ENCODE assay signal across 1 cellular context in genomic region chr7:116499168-116500070, GRCh38.
A peak's percentile ranks its signal among the peaks of the same experiment; 100 is the strongest.
TF ChIP-seq lines count a peak whose summit lies in the region.

A gene with protein sequence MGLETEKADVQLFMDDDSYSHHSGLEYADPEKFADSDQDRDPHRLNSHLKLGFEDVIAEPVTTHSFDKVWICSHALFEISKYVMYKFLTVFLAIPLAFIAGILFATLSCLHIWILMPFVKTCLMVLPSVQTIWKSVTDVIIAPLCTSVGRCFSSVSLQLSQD (plus strand): TSS chr7:116499738. CDS start chr7:116499782, 44 bp downstream.

TF ChIP-seq in SK-N-SH, 30 proteins besides CTCF, POLR2A, EP300 and RAD21 (continued from another document):
- TF ChIP-seq, protein P1, sequence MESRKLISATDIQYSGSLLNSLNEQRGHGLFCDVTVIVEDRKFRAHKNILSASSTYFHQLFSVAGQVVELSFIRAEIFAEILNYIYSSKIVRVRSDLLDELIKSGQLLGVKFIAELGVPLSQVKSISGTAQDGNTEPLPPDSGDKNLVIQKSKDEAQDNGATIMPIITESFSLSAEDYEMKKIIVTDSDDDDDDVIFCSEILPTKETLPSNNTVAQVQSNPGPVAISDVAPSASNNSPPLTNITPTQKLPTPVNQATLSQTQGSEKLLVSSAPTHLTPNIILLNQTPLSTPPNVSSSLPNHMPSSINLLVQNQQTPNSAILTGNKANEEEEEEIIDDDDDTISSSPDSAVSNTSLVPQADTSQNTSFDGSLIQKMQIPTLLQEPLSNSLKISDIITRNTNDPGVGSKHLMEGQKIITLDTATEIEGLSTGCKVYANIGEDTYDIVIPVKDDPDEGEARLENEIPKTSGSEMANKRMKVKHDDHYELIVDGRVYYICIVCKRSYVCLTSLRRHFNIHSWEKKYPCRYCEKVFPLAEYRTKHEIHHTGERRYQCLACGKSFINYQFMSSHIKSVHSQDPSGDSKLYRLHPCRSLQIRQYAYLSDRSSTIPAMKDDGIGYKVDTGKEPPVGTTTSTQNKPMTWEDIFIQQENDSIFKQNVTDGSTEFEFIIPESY (IDR thresholded peaks at IDR 0.05; ENCODE audit: borderline replicate concordance, low read depth) = no peak
- TF ChIP-seq NRF1 (IDR thresholded peaks at IDR 0.05; ENCODE audit: low read depth, low read length) (no peak), RCOR1 (IDR thresholded peaks at IDR 0.05; ENCODE audit: low read length) (no peak), FOXM1 (IDR thresholded peaks at IDR 0.05; ENCODE audit: low read depth) (no peak), MXI1 (IDR thresholded peaks at IDR 0.05; ENCODE audit: low read depth, low read length) (no peak), TCF12 (IDR thresholded peaks at IDR 0.05) (no peak; the same call in 1 of the 2 replicates), NFIC (IDR thresholded peaks at IDR 0.05; ENCODE audit: borderline replicate concordance) (no peak), SMC3 (IDR thresholded peaks at IDR 0.05; ENCODE audit: low read depth, low read length) (peak; percentile 2; the same call in 1 of the 2 replicates), POLR2AphosphoS5 (IDR thresholded peaks at IDR 0.05; ENCODE audit: low read depth, low read length) (peak; percentile 51), CHD2 (IDR thresholded peaks at IDR 0.05; ENCODE audit: low read length, partially characterized antibody) (no peak), YY1 (IDR thresholded peaks at IDR 0.05; ENCODE audit: low read depth) (no peak), RXRA (IDR thresholded peaks at IDR 0.05; ENCODE audit: borderline replicate concordance, low read depth) (no peak), JUND (IDR thresholded peaks at IDR 0.05) (no peak), TAF1 (IDR thresholded peaks at IDR 0.05; ENCODE audit: borderline replicate concordance, low read depth, low read length) (peak; percentile 30; the same call in 1 of the 2 replicates), FOSL2 (IDR thresholded peaks at IDR 0.05; ENCODE audit: borderline replicate concordance, low read depth) (no peak), ELF1 (IDR thresholded peaks at IDR 0.05) (no peak), GATA2 (CRISPR knock-in tag; IDR thresholded peaks at IDR 0.05) (no peak), SIN3A (IDR thresholded peaks at IDR 0.05; ENCODE audit: borderline replicate concordance, low read depth, low read length) (no peak), RFX5 (IDR thresholded peaks at IDR 0.05; ENCODE audit: low read length) (no peak)
- TF ChIP-seq, protein P2, sequence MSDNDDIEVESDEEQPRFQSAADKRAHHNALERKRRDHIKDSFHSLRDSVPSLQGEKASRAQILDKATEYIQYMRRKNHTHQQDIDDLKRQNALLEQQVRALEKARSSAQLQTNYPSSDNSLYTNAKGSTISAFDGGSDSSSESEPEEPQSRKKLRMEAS (IDR thresholded peaks at IDR 0.05; ENCODE audit: low read depth) = peak; percentile 85
- TF ChIP-seq, protein P3, sequence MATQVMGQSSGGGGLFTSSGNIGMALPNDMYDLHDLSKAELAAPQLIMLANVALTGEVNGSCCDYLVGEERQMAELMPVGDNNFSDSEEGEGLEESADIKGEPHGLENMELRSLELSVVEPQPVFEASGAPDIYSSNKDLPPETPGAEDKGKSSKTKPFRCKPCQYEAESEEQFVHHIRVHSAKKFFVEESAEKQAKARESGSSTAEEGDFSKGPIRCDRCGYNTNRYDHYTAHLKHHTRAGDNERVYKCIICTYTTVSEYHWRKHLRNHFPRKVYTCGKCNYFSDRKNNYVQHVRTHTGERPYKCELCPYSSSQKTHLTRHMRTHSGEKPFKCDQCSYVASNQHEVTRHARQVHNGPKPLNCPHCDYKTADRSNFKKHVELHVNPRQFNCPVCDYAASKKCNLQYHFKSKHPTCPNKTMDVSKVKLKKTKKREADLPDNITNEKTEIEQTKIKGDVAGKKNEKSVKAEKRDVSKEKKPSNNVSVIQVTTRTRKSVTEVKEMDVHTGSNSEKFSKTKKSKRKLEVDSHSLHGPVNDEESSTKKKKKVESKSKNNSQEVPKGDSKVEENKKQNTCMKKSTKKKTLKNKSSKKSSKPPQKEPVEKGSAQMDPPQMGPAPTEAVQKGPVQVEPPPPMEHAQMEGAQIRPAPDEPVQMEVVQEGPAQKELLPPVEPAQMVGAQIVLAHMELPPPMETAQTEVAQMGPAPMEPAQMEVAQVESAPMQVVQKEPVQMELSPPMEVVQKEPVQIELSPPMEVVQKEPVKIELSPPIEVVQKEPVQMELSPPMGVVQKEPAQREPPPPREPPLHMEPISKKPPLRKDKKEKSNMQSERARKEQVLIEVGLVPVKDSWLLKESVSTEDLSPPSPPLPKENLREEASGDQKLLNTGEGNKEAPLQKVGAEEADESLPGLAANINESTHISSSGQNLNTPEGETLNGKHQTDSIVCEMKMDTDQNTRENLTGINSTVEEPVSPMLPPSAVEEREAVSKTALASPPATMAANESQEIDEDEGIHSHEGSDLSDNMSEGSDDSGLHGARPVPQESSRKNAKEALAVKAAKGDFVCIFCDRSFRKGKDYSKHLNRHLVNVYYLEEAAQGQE (IDR thresholded peaks at IDR 0.05; ENCODE audit: low read depth, low read length) = no peak
- TF ChIP-seq, protein P4, sequence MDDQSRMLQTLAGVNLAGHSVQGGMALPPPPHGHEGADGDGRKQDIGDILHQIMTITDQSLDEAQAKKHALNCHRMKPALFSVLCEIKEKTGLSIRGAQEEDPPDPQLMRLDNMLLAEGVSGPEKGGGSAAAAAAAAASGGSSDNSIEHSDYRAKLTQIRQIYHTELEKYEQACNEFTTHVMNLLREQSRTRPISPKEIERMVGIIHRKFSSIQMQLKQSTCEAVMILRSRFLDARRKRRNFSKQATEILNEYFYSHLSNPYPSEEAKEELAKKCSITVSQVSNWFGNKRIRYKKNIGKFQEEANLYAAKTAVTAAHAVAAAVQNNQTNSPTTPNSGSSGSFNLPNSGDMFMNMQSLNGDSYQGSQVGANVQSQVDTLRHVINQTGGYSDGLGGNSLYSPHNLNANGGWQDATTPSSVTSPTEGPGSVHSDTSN (IDR thresholded peaks at IDR 0.05) = 0 out of 2 replicates have a peak, but pooled peaks have one; percentile 2
TF ChIP-seq in SK-N-SH: peak in this region for 5.
